Comparison of ENCODE assay signal across 8 cellular contexts in genomic region chr1:8879348-8880067, GRCh38. TPM values are rescaled to one million over a fixed set of nuclear protein-coding genes. Genes with fewer than 3 reads are reported as not detected.
DNase-seq lines count a peak whose midpoint lies in the region; ATAC-seq and TF ChIP-seq lines count a peak whose summit lies in the region.

No MANE protein-coding gene starts in this region.

- dilution Hi-C loops in IMR-90 (cut with HindIII; ENCODE audit: low sequenced_read_pairs, unreplicated experiment), result no loop called here

- POLR2A ChIA-PET in IMR-90 (lab: Charles Lee; ENCODE audit: unreplicated experiment), result interaction anchor here (0.6 to 0.7 kb wide), 2 partner anchors 9 to 277 kb away, joined by 4 read pairs; no protein-coding TSS in a partner anchor

- peaks cover 32 to 40% (median 33%) of the 10 kb centered on the region in 11 experiments for H4K20me1 ChIP-seq in BLaER1 treated with 17β-estradiol and CSF1 and Interleukin-3, amounts not matched to agents 10 nM and 100 nM
- H4K20me1 ChIP-seq in IMR-90 (ENCODE audit: insufficient read depth, low read length), result peaks cover 39% of the 10 kb centered on the region

- TF ChIP-seq CTCF in IMR-90 (conservative IDR thresholded peaks at IDR 0.05; ENCODE audit: low read depth, low read length) (no peak), astrocyte of the cerebellum (IDR thresholded peaks at IDR 0.05; ENCODE audit: low read depth, low read length, missing control alignments) (peak; percentile 9), left lung (IDR thresholded peaks at IDR 0.05) (no peak), tibial artery (IDR thresholded peaks at IDR 0.05) (peak in 1 of 2 experiments; percentile 13)

- H3K27ac ChIP-seq in BLaER1 treated with 17β-estradiol and CSF1 and Interleukin-3, amounts not matched to agents 10 nM and 100 nM, result peak overlapping the region; percentile 95 to 100 (median 99)
- H3K27ac ChIP-seq in IMR-90 (ENCODE audit: insufficient read depth, low read length) (peak overlapping the region; percentile 91), left lung (peak overlapping the region; percentile 97 to 99), tibial artery (peak overlapping the region; percentile 97 to 99)

- in situ Hi-C loops in IMR-90 (cut with MboI; ENCODE audit: low sequenced_read_pairs) (no loop called here), astrocyte of the cerebellum (cut with HindIII; ENCODE audit: low sequenced_read_pairs) (no loop called here)

- ATAC-seq in IMR-90 (ENCODE audit: low read depth) (no peak), left lung (no peak), GM18873 (IDR thresholded peaks at IDR 0.05; ENCODE audit: low FRiP score, unreplicated experiment) (no peak), GM21515 (IDR thresholded peaks at IDR 0.05; ENCODE audit: unreplicated experiment) (no peak)

- peak overlapping the region; percentile 88 for H3K56ac ChIP-seq in IMR-90 (ENCODE audit: extremely low read depth, insufficient read depth, low read length)

- peak overlapping the region; percentile 91 to 98 for H4K8ac ChIP-seq in IMR-90 (ENCODE audit: low read depth in 2 of 2, low read length in 2 of 2)

- H2BK15ac ChIP-seq in IMR-90 (ENCODE audit: low read depth, low read length), result peak overlapping the region; percentile 100; the same call in 2 of the 3 replicates

- peaks cover 7% of the 10 kb centered on the region for H3K9me1 ChIP-seq in IMR-90 (ENCODE audit: insufficient read depth, low read length)

- peak overlapping the region; percentile 89 for H2AFZ ChIP-seq in IMR-90 (replicated peaks; ENCODE audit: low read length, poor library complexity)

- 0% methylated on average over 2 of the region's 15 CpGs; no CpG with 5 or more reads in 1 of the 2 experiments for WGBS in IMR-90 (ENCODE audit: extremely low coverage in 2 of 2, insufficient read length in 1 of 2), 2 experiments

- H3K4ac ChIP-seq in IMR-90 (ENCODE audit: low read depth, low read length), result peak overlapping the region; percentile 99

- H2BK20ac ChIP-seq in IMR-90 (ENCODE audit: low read depth, low read length), result peak overlapping the region; percentile 89; the same call in 1 of the 2 replicates

- no TSS peak for BruUV-seq in IMR-90 (replicated peaks; lab: Mats Ljungman, UMichigan)

- peak overlapping the region; percentile 88 for H3K23ac ChIP-seq in IMR-90 (ENCODE audit: low read depth, low read length)

- peak overlapping the region; percentile 76 to 100 (median 90) for H3K4me3 ChIP-seq in BLaER1 treated with 17β-estradiol and CSF1 and Interleukin-3, amounts not matched to agents 10 nM and 100 nM
- H3K4me3 ChIP-seq in IMR-90 (ENCODE audit: insufficient read depth, low read depth, low read length), result peak overlapping the region; percentile 84
- peak overlapping the region; percentile 92 for H3K4me3 ChIP-seq in astrocyte of the cerebellum (ENCODE audit: low read depth, low read length)
- H3K4me3 ChIP-seq in left lung, result peak overlapping the region; percentile 96 to 100
- H3K4me3 ChIP-seq in tibial artery, result peak overlapping the region; percentile 86 to 93

- H3K9ac ChIP-seq in BLaER1 treated with 17β-estradiol and CSF1 and Interleukin-3, amounts not matched to agents 10 nM and 100 nM, result peak overlapping the region; percentile 94 to 100 (median 99)
- peak overlapping the region; percentile 75 for H3K9ac ChIP-seq in IMR-90 (ENCODE audit: low read depth, low read length)

- H3K27me3 ChIP-seq in BLaER1 treated with 17β-estradiol and CSF1 and Interleukin-3, amounts not matched to agents 10 nM and 100 nM, result no peaks in the 10 kb centered on the region
- H3K27me3 ChIP-seq in IMR-90 (ENCODE audit: control insufficient read depth, insufficient read depth, low read length) (no peaks in the 10 kb centered on the region), left lung (no peaks in the 10 kb centered on the region), tibial artery (no peaks in the 10 kb centered on the region)

- H3K18ac ChIP-seq in IMR-90 (ENCODE audit: low read depth, low read length), result peak overlapping the region; percentile 89

- H2BK5ac ChIP-seq in IMR-90 (ENCODE audit: low read depth, low read length, poor library complexity, severe bottlenecking), result peak overlapping the region; percentile 90

- peak overlapping the region; percentile 96 for H4K91ac ChIP-seq in IMR-90 (ENCODE audit: insufficient read depth, low read depth, low read length)

- TF ChIP-seq POLR2A in IMR-90 (IDR thresholded peaks at IDR 0.05; ENCODE audit: low read depth, low read length), result no peak

- H4K5ac ChIP-seq in IMR-90 (ENCODE audit: low read depth, low read length), result peak overlapping the region; percentile 90

- peaks cover 2 to 20% of the 10 kb centered on the region in 2 experiments; a peak in 2 of 4 replicates for H3K79me1 ChIP-seq in IMR-90 (ENCODE audit: low read depth in 1 of 2, low read length in 2 of 2)

- H3K4me1 ChIP-seq in BLaER1 treated with 17β-estradiol and CSF1 and Interleukin-3, amounts not matched to agents 10 nM and 100 nM, result peaks cover 57 to 75% (median 61%) of the 10 kb centered on the region in 10 experiments
- H3K4me1 ChIP-seq in IMR-90 (ENCODE audit: control insufficient read depth, insufficient read depth, low read length) (peaks cover 17% of the 10 kb centered on the region), left lung (peaks cover 26 to 56% of the 10 kb centered on the region in 2 donors), tibial artery (peaks cover 0 to 53% (median 44%) of the 10 kb centered on the region in 4 donors)

- DNase-seq in IMR-90 (no peak), astrocyte of the cerebellum (ENCODE audit: low read depth) (no peak), left lung (no peak), tibial artery (peak; percentile 38 to 84), midbrain (lab: John Stamatoyannopoulos, UW) (no peak)

- peak overlapping the region; percentile 98 for H3K14ac ChIP-seq in IMR-90 (replicated peaks; ENCODE audit: low read depth, low read length)

- H2AK9ac ChIP-seq in IMR-90 (replicated peaks; ENCODE audit: low read depth, low read length, poor library complexity), result peak overlapping the region; percentile 100

- H2BK120ac ChIP-seq in IMR-90 (ENCODE audit: low read depth, low read length), result peak overlapping the region; percentile 92

- peak overlapping the region; percentile 73 to 97 (median 94) for H3K4me2 ChIP-seq in BLaER1 treated with 17β-estradiol and CSF1 and Interleukin-3, amounts not matched to agents 10 nM and 100 nM
- H3K4me2 ChIP-seq in IMR-90 (ENCODE audit: low read depth, low read length), result peak overlapping the region; percentile 83

- H3K36me3 ChIP-seq in BLaER1 treated with 17β-estradiol and CSF1 and Interleukin-3, amounts not matched to agents 10 nM and 100 nM, result peaks cover 24 to 32% (median 31%) of the 10 kb centered on the region in 11 experiments
- H3K36me3 ChIP-seq in IMR-90 (ENCODE audit: control insufficient read depth, insufficient read depth, low read length), result peaks cover 17% of the 10 kb centered on the region
- peaks cover 0 to 21% of the 10 kb centered on the region in 2 donors for H3K36me3 ChIP-seq in left lung
- peaks cover 0 to under 1% (median 0%) of the 10 kb centered on the region in 3 donors for H3K36me3 ChIP-seq in tibial artery

- intact Hi-C loops in IMR-90 (cut with micrococcal nuclease) (no loop called here), left lung (cut with DNase I) (no loop called here), tibial artery (cut with DNase I; ENCODE audit: low total_unique reads) (no loop called here)

- H2AK5ac ChIP-seq in IMR-90 (ENCODE audit: low read depth, low read length), result peak overlapping the region; percentile 96

- no peak for TF ChIP-seq RAD21 in IMR-90 (IDR thresholded peaks at IDR 0.05; ENCODE audit: low read length)

- peaks cover 0 to 4% (median 0%) of the 10 kb centered on the region in 11 experiments; a peak in 1 of 22 replicates for H3K9me3 ChIP-seq in BLaER1 treated with 17β-estradiol and CSF1 and Interleukin-3, amounts not matched to agents 10 nM and 100 nM (replicated peaks in 1 of 11)
- H3K9me3 ChIP-seq in IMR-90 (ENCODE audit: control insufficient read depth, insufficient read depth, low read length) (no peaks in the 10 kb centered on the region), left lung (no peaks in the 10 kb centered on the region), tibial artery (no peaks in the 10 kb centered on the region)

- CTCF ChIA-PET in IMR-90 (lab: Yijun Ruan, JAX), result interaction anchor here (0.5 to 1.2 kb wide), 5 partner anchors 18 to 167 kb away, joined by 3 to 6 read pairs (median 3); no protein-coding TSS in a partner anchor

TF ChIP-seq in IMR-90, 13 proteins besides CTCF, POLR2A, EP300 and RAD21:
- TF ChIP-seq MAFK (IDR thresholded peaks at IDR 0.05; ENCODE audit: low read depth, low read length) (no peak), RCOR1 (IDR thresholded peaks at IDR 0.05; ENCODE audit: insufficient replicate concordance, low read length) (no peak), FOS (IDR thresholded peaks at IDR 0.05; ENCODE audit: low read depth, low read length) (no peak), MAZ (IDR thresholded peaks at IDR 0.05; ENCODE audit: borderline replicate concordance, low read depth, low read length) (no peak), SMC3 (IDR thresholded peaks at IDR 0.05; ENCODE audit: low read depth, low read length) (no peak), RFX5 (IDR thresholded peaks at IDR 0.05; ENCODE audit: low read depth, low read length) (no peak)
- TF ChIP-seq, protein P1, sequence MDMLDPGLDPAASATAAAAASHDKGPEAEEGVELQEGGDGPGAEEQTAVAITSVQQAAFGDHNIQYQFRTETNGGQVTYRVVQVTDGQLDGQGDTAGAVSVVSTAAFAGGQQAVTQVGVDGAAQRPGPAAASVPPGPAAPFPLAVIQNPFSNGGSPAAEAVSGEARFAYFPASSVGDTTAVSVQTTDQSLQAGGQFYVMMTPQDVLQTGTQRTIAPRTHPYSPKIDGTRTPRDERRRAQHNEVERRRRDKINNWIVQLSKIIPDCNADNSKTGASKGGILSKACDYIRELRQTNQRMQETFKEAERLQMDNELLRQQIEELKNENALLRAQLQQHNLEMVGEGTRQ (IDR thresholded peaks at IDR 0.05; ENCODE audit: low read depth, low read length), result no peak
- TF ChIP-seq, protein P2, sequence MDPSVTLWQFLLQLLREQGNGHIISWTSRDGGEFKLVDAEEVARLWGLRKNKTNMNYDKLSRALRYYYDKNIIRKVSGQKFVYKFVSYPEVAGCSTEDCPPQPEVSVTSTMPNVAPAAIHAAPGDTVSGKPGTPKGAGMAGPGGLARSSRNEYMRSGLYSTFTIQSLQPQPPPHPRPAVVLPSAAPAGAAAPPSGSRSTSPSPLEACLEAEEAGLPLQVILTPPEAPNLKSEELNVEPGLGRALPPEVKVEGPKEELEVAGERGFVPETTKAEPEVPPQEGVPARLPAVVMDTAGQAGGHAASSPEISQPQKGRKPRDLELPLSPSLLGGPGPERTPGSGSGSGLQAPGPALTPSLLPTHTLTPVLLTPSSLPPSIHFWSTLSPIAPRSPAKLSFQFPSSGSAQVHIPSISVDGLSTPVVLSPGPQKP (IDR thresholded peaks at IDR 0.05; ENCODE audit: borderline replicate concordance, low read depth, low read length), result no peak
TF ChIP-seq in IMR-90: peak in this region for 0.

RNA-seq across cellular contexts. Expression of gene ENO1, which starts 1.0 kb away (rescaled TPM):
- 2,952 and 3,643 TPM in 2 replicates for total RNA-seq in IMR-90 (2012; rRNA removed)
- 2,094 and 2,125 TPM in 2 replicates for polyA plus RNA-seq in IMR-90 (2012; rRNA removed)
- 1,308 and 1,582 TPM in 2 replicates for polyA plus RNA-seq in IMR-90 (2012; cell fraction: cytosol; rRNA removed)
- 1,133 and 1,170 TPM in 2 replicates for polyA plus RNA-seq in IMR-90 (2012; cell fraction: nucleus; rRNA removed; ENCODE audit: low replicate concordance)
- 1,000 to 10,000 TPM in 1 of 2 donors, 100 to 1,000 TPM in 1; 753 to 1,734 TPM for total RNA-seq in left lung

Comparison
In these comparisons a context has a peak if more than half of its experiments do, and no peak if none do; other contexts are left out.
1. DNase-seq: peak in tibial artery (2 of 2); none in IMR-90 (single experiment), astrocyte of the cerebellum (single experiment), left lung (0 of 2) and midbrain (single experiment).
2. Peak in every context shown above with its lines, with median percentiles within 50 percentile points of each other: H3K27ac ChIP-seq and H3K4me3 ChIP-seq.